ENCODE assay signal across 2 cellular contexts in genomic region chr3:24769918-24770317, GRCh38.
A peak's percentile ranks its signal among the peaks of the same experiment; 100 is the strongest.
TF ChIP-seq lines count a peak whose summit lies in the region.

No MANE protein-coding gene starts in this region.

TF ChIP-seq in A549, 52 proteins besides CTCF, POLR2A, EP300 and RAD21:
- TF ChIP-seq REST (IDR thresholded peaks at IDR 0.05) (no peak), MAFK (IDR thresholded peaks at IDR 0.05; ENCODE audit: partially characterized antibody) (peak; percentile 80), KDM1A (IDR thresholded peaks at IDR 0.05; ENCODE audit: low read depth) (no peak)
TF ChIP-seq in A549: peak in this region for 1.

TF ChIP-seq in K562, 482 proteins besides CTCF, POLR2A, EP300 and RAD21 (continued from another document):
- TF ChIP-seq ZBTB12 (CRISPR knock-in tag; IDR thresholded peaks at IDR 0.05) = no peak
- no peak for TF ChIP-seq HIVEP1 (CRISPR knock-in tag; IDR thresholded peaks at IDR 0.05)
- no peak for TF ChIP-seq KLF6 (CRISPR knock-in tag; IDR thresholded peaks at IDR 0.05; ENCODE audit: borderline replicate concordance)
- TF ChIP-seq NRF1 (conservative IDR thresholded peaks at IDR 0.05 in 1 of 2, IDR thresholded peaks at IDR 0.05 in 1 of 2) = no peak
- TF ChIP-seq MAFF (IDR thresholded peaks at IDR 0.05; ENCODE audit: low read length) = peak; percentile 41; the same call in 1 of the 2 replicates
- TF ChIP-seq HES1 (IDR thresholded peaks at IDR 0.05; ENCODE audit: low read depth) = no peak
- no peak for TF ChIP-seq FOS (IDR thresholded peaks at IDR 0.05; ENCODE audit: extremely low read depth, insufficient read length)
- TF ChIP-seq KLF16 (IDR thresholded peaks at IDR 0.05) = no peak
- TF ChIP-seq NKRF (IDR thresholded peaks at IDR 0.05; ENCODE audit: borderline replicate concordance) = no peak
- TF ChIP-seq ETV1 (tag; conservative IDR thresholded peaks at IDR 0.05; ENCODE audit: low read depth) = no peak
- no peak for TF ChIP-seq ZNF408 (CRISPR knock-in tag; IDR thresholded peaks at IDR 0.05; ENCODE audit: low read depth)
- TF ChIP-seq PHF20 (IDR thresholded peaks at IDR 0.05; ENCODE audit: partially characterized antibody) = no peak
